Comparison of ENCODE assay signal across 20 cellular contexts in the genomic region with DNA sequence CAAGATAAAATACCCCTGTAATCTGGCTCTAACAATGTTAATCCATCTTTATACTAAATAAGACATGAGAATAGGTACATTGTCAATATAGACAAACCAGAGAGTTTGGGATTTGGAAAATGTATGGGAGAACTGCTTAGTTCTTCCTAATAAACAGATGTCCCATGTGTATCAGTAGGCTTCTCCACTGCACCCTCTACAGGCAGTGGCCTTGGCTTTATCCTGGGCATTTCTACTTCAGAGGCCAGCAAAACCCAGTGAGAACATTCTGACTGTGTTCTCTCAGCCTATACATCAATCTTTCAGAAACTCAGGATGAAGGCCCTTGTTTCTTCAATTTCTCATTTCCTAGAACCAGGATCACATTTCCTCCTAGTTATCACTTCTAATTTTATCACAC.
A peak's percentile ranks its signal among the peaks of the same experiment; 100 is the strongest.
DNase-seq lines count a peak whose midpoint lies in the region; ATAC-seq and TF ChIP-seq lines count a peak whose summit lies in the region.
"Had no signal": no experiment of that assay in that cellular context is flagged by ENCODE, and none has a peak within 500 bp of the region (broad histone marks: within the 10 kb centered on the region; RNA-seq: fewer than 3 reads in every experiment).

No MANE protein-coding gene starts in this region.

- no peak overlapping the region for H3K23ac ChIP-seq in mesendoderm (ENCODE audit: low read length)

- no peak overlapping the region for H3K4me3 Mint-ChIP-seq in chondrocyte (ENCODE audit: unreplicated experiment)
- H3K4me3 Mint-ChIP-seq: activated T-cell treated with anti-CD3 and anti-CD28 coated beads, Interleukin-2, amount 50 U/mL, for 24 hours; CD4-positive, alpha-beta memory T cell; immature natural killer cell; neural crest cell had no signal

- H3K27me3 ChIP-seq in OCI-LY3 (ENCODE audit: low read depth, low read length), result no peaks in the 10 kb centered on the region
- no peaks in the 10 kb centered on the region for H3K27me3 ChIP-seq in mesendoderm (ENCODE audit: insufficient read depth, low read length, poor library complexity)
- H3K27me3 ChIP-seq: MG63, stomach, upper lobe of right lung had no signal

- no peak overlapping the region for H4K5ac ChIP-seq in mesendoderm (ENCODE audit: low read length)

- H2BK5ac ChIP-seq in mesendoderm (ENCODE audit: low read length), result no peak overlapping the region

- no peaks in the 10 kb centered on the region for H3K36me3 ChIP-seq in OCI-LY3 (replicated peaks; ENCODE audit: low read depth, low read length)
- no peaks in the 10 kb centered on the region for H3K36me3 ChIP-seq in mesendoderm (ENCODE audit: control insufficient read depth, insufficient read depth, low read length)
- H3K36me3 ChIP-seq: HAP-1, MG63, stomach, upper lobe of right lung had no signal

- H3K56ac ChIP-seq in mesendoderm (ENCODE audit: low read length), result no peak overlapping the region

- H3K4ac ChIP-seq in mesendoderm (ENCODE audit: low read depth, low read length), result no peak overlapping the region

- H3K9me3 ChIP-seq in OCI-LY3 (ENCODE audit: insufficient read depth, low read length), result no peaks in the 10 kb centered on the region; the same call in 1 of the 2 replicates
- H3K9me3 ChIP-seq: HAP-1, MG63, stomach, upper lobe of right lung had no signal

- H3K27ac ChIP-seq in OCI-LY3 (ENCODE audit: low read length) (no peak overlapping the region), mesendoderm (ENCODE audit: low read depth, low read length) (no peak overlapping the region)
- H3K27ac ChIP-seq: stomach, upper lobe of right lung had no signal

- H3K9ac ChIP-seq in OCI-LY3 (ENCODE audit: low read length) (no peak overlapping the region), mesendoderm (ENCODE audit: low read length) (no peak overlapping the region)

- H2AFZ ChIP-seq in OCI-LY3 (ENCODE audit: low read depth, low read length), result no peak overlapping the region

- peaks cover 20% of the 10 kb centered on the region for H3K4me1 Mint-ChIP-seq in chondrocyte (ENCODE audit: low read depth)
- H3K4me1 Mint-ChIP-seq: CD4-positive, alpha-beta memory T cell; immature natural killer cell had no signal

- no peaks in the 10 kb centered on the region for H3K9me3 Mint-ChIP-seq in chondrocyte (ENCODE audit: low read depth)
- H3K9me3 Mint-ChIP-seq: activated T-cell treated with anti-CD3 and anti-CD28 coated beads, Interleukin-2, amount 50 U/mL, for 24 hours; CD4-positive, alpha-beta memory T cell; neural crest cell had no signal

- H3K36me3 Mint-ChIP-seq in chondrocyte (ENCODE audit: low read depth), result no peaks in the 10 kb centered on the region
- H3K36me3 Mint-ChIP-seq: CD4-positive, alpha-beta memory T cell; immature natural killer cell had no signal

- H3K79me2 ChIP-seq in OCI-LY3 (ENCODE audit: low read length), result no peaks in the 10 kb centered on the region
- H3K79me2 ChIP-seq in mesendoderm (ENCODE audit: control insufficient read depth, insufficient read depth, low read length), result no peaks in the 10 kb centered on the region

- H3K4me2 ChIP-seq in OCI-LY3 (ENCODE audit: low read length) (no peak overlapping the region), mesendoderm (ENCODE audit: low read length) (no peak overlapping the region)

- no peak overlapping the region for H2BK15ac ChIP-seq in mesendoderm (replicated peaks; ENCODE audit: low read depth)

- TF ChIP-seq CTCF in OCI-LY3 (IDR thresholded peaks at IDR 0.05; ENCODE audit: low read depth, low read length) (peak; percentile 26), chondrocyte (IDR thresholded peaks at IDR 0.05) (peak; percentile 23)

- H4K20me1 ChIP-seq in OCI-LY3 (ENCODE audit: insufficient read depth, low read length), result no peaks in the 10 kb centered on the region

- no peaks in the 10 kb centered on the region for H3K79me1 ChIP-seq in mesendoderm (ENCODE audit: low read length)

- H2AK5ac ChIP-seq in mesendoderm (ENCODE audit: low read length), result no peak overlapping the region

- no peak for ATAC-seq in HG02970 (IDR thresholded peaks at IDR 0.05; ENCODE audit: low FRiP score, unreplicated experiment)
- ATAC-seq: upper lobe of right lung had no signal

- no peak overlapping the region for H4K8ac ChIP-seq in mesendoderm (ENCODE audit: low read depth, low read length)

- DNase-seq in DMS53 (lab: John Stamatoyannopoulos, UW), result peak; percentile 0
- no peak for DNase-seq in DMS53 treated with DMSO at 0.1 percent for 48 hours (lab: John Stamatoyannopoulos, UW; ENCODE audit: unreplicated experiment)
- DNase-seq in chondrocyte (ENCODE audit: low spot score), result no peak
- peak; percentile 42 for DNase-seq in mesendoderm
- DNase-seq in NCI-H146 treated with DMSO at 0.1 percent for 48 hours (lab: John Stamatoyannopoulos, UW; ENCODE audit: unreplicated experiment), result no peak
- DNase-seq in T-helper 2 cell, result no peak
- DNase-seq: activated T-cell treated with anti-CD3 and anti-CD28 coated beads, Interleukin-2, amount 50 U/mL, for 24 hours; CD4-positive, alpha-beta memory T cell; immature natural killer cell; mesenchymal stem cell; MG63; NCI-H187 treated with DMSO at 0.1 percent for 48 hours; NCI-H446; retina; stomach; upper lobe of right lung had no signal

- H3K27me3 Mint-ChIP-seq in chondrocyte (ENCODE audit: low read depth), result no peaks in the 10 kb centered on the region
- H3K27me3 Mint-ChIP-seq: activated T-cell treated with anti-CD3 and anti-CD28 coated beads, Interleukin-2, amount 50 U/mL, for 24 hours; CD4-positive, alpha-beta memory T cell had no signal

- H3K4me3 ChIP-seq in OCI-LY3 (ENCODE audit: low read length) (no peak overlapping the region), mesendoderm (ENCODE audit: low read length) (no peak overlapping the region)
- H3K4me3 ChIP-seq: HAP-1, MG63, stomach, upper lobe of right lung had no signal

- H3K27ac Mint-ChIP-seq in chondrocyte (ENCODE audit: unreplicated experiment), result no peak overlapping the region
- H3K27ac Mint-ChIP-seq: activated T-cell treated with anti-CD3 and anti-CD28 coated beads, Interleukin-2, amount 50 U/mL, for 24 hours; CD4-positive, alpha-beta memory T cell; immature natural killer cell had no signal

- H3K4me1 ChIP-seq in OCI-LY3 (ENCODE audit: low read length), result peaks cover 5% of the 10 kb centered on the region; the same call in 1 of the 2 replicates
- H3K4me1 ChIP-seq in mesendoderm (ENCODE audit: control insufficient read depth, low read depth, low read length), result no peaks in the 10 kb centered on the region
- H3K4me1 ChIP-seq: HAP-1, stomach, upper lobe of right lung had no signal

- H2BK120ac ChIP-seq in mesendoderm (ENCODE audit: low read depth, low read length), result no peak overlapping the region

- no peak overlapping the region for H3K18ac ChIP-seq in mesendoderm (ENCODE audit: low read length)

Comparison
In these comparisons a context has a peak if more than half of its experiments do, and no peak if none do; other contexts are left out.
1. DNase-seq: peak in DMS53 (single experiment) and mesendoderm (single experiment); none in DMS53 treated with DMSO at 0.1 percent for 48 hours (single experiment), chondrocyte (single experiment), NCI-H146 treated with DMSO at 0.1 percent for 48 hours (single experiment) and T-helper 2 cell (0 of 5).